In genomic region chr5:12730354-12730753, GRCh38 we compare ENCODE assay signal across 34 cellular contexts.
"Had no signal": no experiment of that assay in that cellular context is flagged by ENCODE, and none has a peak within 500 bp of the region (broad histone marks: within the 10 kb centered on the region; RNA-seq: fewer than 3 reads in every experiment).

No MANE protein-coding gene starts in this region.

- H3K9me3 ChIP-seq: adrenal gland, body of pancreas, breast epithelium had no signal

- H3K27me3 ChIP-seq: adrenal gland, body of pancreas, brain microvascular endothelial cell, breast epithelium had no signal

- H3K36me3 ChIP-seq: adrenal gland, brain microvascular endothelial cell, breast epithelium had no signal

- DNase-seq: activated B cell treated with CpG ODN at 0.5 μM for 24 hours; activated CD4-positive, alpha-beta memory T cell treated with anti-CD3 and anti-CD28 coated beads for 36 hours; activated CD4-positive, alpha-beta T cell treated with anti-CD3 and anti-CD28 coated beads for 4 hours; activated CD4-positive, alpha-beta T cell treated with anti-CD3 and anti-CD28 coated beads, Interleukin-2, amount 10 ng/mL, durations not matched to agents 24 days and 14 days; activated CD4-positive, alpha-beta T cell treated with anti-CD3 and anti-CD28 coated beads, Interleukin-2, amount 50 U/mL, for 1 hour; activated CD4-positive, alpha-beta T cell treated with anti-CD3 and anti-CD28 coated beads, Interleukin-2, amount 50 U/mL, for 4 hours; activated CD4-positive, CD25-positive, alpha-beta regulatory T cell treated with anti-CD3 and anti-CD28 coated beads, Interleukin-2, amount 50 U/mL, for 72 hours; activated CD8-positive, alpha-beta memory T cell treated with anti-CD3 and anti-CD28 coated beads, Interleukin-2, amount 50 U/mL, for 4 hours; activated CD8-positive, alpha-beta T cell treated with anti-CD3 and anti-CD28 coated beads for 36 hours; activated effector memory CD4-positive, alpha-beta T cell treated with anti-CD3 and anti-CD28 coated beads, Interleukin-2, amount 50 U/mL, for 16 hours; activated gamma-delta T cell treated with Interleukin-2 at 50 U/mL for 16 hours; activated naive CD4-positive, alpha-beta T cell; activated naive CD4-positive, alpha-beta T cell treated with anti-CD3 and anti-CD28 coated beads for 36 hours; activated naive CD4-positive, alpha-beta T cell treated with anti-CD3 and anti-CD28 coated beads, Interleukin-2, amount 50 U/mL, for 16 hours; activated naive CD8-positive, alpha-beta T cell treated with anti-CD3 and anti-CD28 coated beads for 36 hours; activated T-cell treated with anti-CD3 and anti-CD28 coated beads for 4 hours; activated T-cell treated with anti-CD3 and anti-CD28 coated beads, Interleukin-2, amount 50 U/mL, for 1 hour; activated T-cell treated with anti-CD3 and anti-CD28 coated beads, Interleukin-2, amount 50 U/mL, for 4 hours; activated T-cell treated with anti-CD3 and anti-CD28 coated beads, Interleukin-2, amount 50 U/mL, for 72 hours; adrenal gland; amniotic stem cell; aorta; body of pancreas; brain microvascular endothelial cell; central memory CD4-positive, alpha-beta T cell; T-helper 2 cell; T-helper 9 cell had no signal

- H3K4me1 ChIP-seq: adrenal gland, body of pancreas, breast epithelium had no signal

- H3K27ac ChIP-seq: adrenal gland, body of pancreas, brain microvascular endothelial cell, breast epithelium, VCaP had no signal

- ATAC-seq: activated CD8-positive, alpha-beta T cell treated with anti-CD3 and anti-CD28 coated beads for 36 hours; activated naive CD4-positive, alpha-beta T cell treated with anti-CD3 and anti-CD28 coated beads, Interleukin-2, amount 50 U/mL, for 72 hours; activated T-cell treated with anti-CD3 and anti-CD28 coated beads, Interleukin-2, amount 50 U/mL, for 4 hours; activated T-cell treated with anti-CD3 and anti-CD28 coated beads, Interleukin-2, amount 50 U/mL, for 72 hours; activated T-helper 17 cell treated with anti-CD3 and anti-CD28 coated beads, Interleukin-2, amount 50 U/mL, for 72 hours; body of pancreas had no signal

- H3K4me3 ChIP-seq: adrenal gland, body of pancreas, breast epithelium had no signal

- FAIRE-seq: astrocyte, colon, TTC549 had no signal
